9 cellular contexts compared by ENCODE assay signal in the genomic region with DNA sequence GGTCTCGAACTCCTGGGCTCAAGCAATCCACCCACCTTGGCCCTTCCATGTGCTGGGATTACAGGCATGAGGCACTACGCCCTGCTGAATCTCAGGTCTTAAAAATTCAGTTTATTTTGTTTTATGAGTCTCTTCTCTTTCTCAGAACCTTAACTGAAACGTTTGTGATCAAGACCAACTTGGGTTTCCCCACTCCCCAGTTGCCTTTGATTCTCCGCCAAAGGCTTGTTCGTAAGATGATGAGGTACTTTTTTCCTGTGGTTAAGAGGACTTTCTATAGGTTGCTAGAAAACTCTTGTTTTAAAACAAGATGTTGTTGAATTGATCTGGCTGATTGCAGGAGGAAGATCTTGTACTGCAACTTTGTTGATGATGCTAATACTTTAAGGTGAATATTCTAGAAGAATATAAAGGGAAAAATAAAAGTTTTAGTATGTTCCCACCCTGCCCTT.
A peak's percentile ranks its signal among the peaks of the same experiment; 100 is the strongest.
DNase-seq lines count a peak whose midpoint lies in the region; ATAC-seq and FAIRE-seq lines count a peak whose summit lies in the region.
"Had no signal": no experiment of that assay in that cellular context is flagged by ENCODE, and none has a peak within 500 bp of the region (broad histone marks: within the 10 kb centered on the region; RNA-seq: fewer than 3 reads in every experiment).

No MANE protein-coding gene starts in this region.

- no peak for FAIRE-seq in urothelium cell line (lab: Jason Lieb, UNC)
- FAIRE-seq: keratinocyte had no signal

- DNase-seq in activated CD8-positive, alpha-beta memory T cell treated with anti-CD3 and anti-CD28 coated beads, Interleukin-2, amount 50 U/mL, for 4 hours = peak; percentile 69
- DNase-seq in SKM-1 treated with dmso at 0.1 percent for 144 hours (lab: John Stamatoyannopoulos, UW; ENCODE audit: unreplicated experiment) = no peak
- DNase-seq in RPMI8226 = no peak
- DNase-seq in midbrain (lab: John Stamatoyannopoulos, UW) = no peak
- no peak for DNase-seq in urothelium cell line (ENCODE audit: low spot score)

- no peaks in the 10 kb centered on the region for H3K9me3 ChIP-seq in muscle layer of duodenum (ENCODE audit: control insufficient read depth in 1 of 2, low read length in 2 of 2)

- peak; percentile 56 for ATAC-seq in GM18873 (IDR thresholded peaks at IDR 0.05; ENCODE audit: low FRiP score, unreplicated experiment)
- ATAC-seq in HG03378 (IDR thresholded peaks at IDR 0.05; ENCODE audit: unreplicated experiment) = peak; percentile 73

- H3K4me1 ChIP-seq in muscle layer of duodenum (ENCODE audit: control insufficient read depth in 1 of 2, insufficient read depth in 2 of 2, low read length in 2 of 2) = peaks cover 0 to 24% of the 10 kb centered on the region in 2 donors

- H3K4me3 ChIP-seq in muscle layer of duodenum (ENCODE audit: low read depth in 1 of 2, low read length in 2 of 2) = no peak overlapping the region

- no peaks in the 10 kb centered on the region for H3K36me3 ChIP-seq in muscle layer of duodenum (ENCODE audit: control insufficient read depth in 1 of 2, insufficient read depth in 2 of 2, low read length in 2 of 2)

- no peaks in the 10 kb centered on the region for H3K27me3 ChIP-seq in muscle layer of duodenum (ENCODE audit: low read depth, low read length)

- peak overlapping the region; percentile 39 for H3K27ac ChIP-seq in muscle layer of duodenum (ENCODE audit: low read length)
